In genomic region chr2:101175991-101176390, GRCh38 we compare ENCODE assay signal across 24 cellular contexts. TPM values are rescaled to one million over a fixed set of nuclear protein-coding genes. Genes with fewer than 3 reads are reported as not detected.
DNase-seq lines count a peak whose midpoint lies in the region; ATAC-seq, FAIRE-seq and TF ChIP-seq lines count a peak whose summit lies in the region.
"Had no signal": no experiment of that assay in that cellular context is flagged by ENCODE, and none has a peak within 500 bp of the region (broad histone marks: within the 10 kb centered on the region; RNA-seq: fewer than 3 reads in every experiment).

No MANE protein-coding gene starts in this region.

- H2AFZ ChIP-seq in HepG2 (ENCODE audit: low read length) = no peak overlapping the region

- in situ Hi-C loops in HepG2 (cut with HindIII; ENCODE audit: extremely low pct_ligation_motif_present, low pct_unique_long_range_greater_than_20kb) = no loop called here

- H3K27ac ChIP-seq in esophagus squamous epithelium (peak overlapping the region in 3 of 4 donors; percentile 11 to 39 (median 20)), HepG2 (ENCODE audit: extremely low read length, insufficient read depth, low read length) (no peak overlapping the region), left lung (no peak overlapping the region)
- H3K27ac ChIP-seq: C4-2B, ovary, sigmoid colon had no signal

- no peak overlapping the region for H3K9ac ChIP-seq in HepG2 (ENCODE audit: insufficient read depth, low read depth, low read length)

- H3K4me3 ChIP-seq in AG10803 (ENCODE audit: low read length) = no peak overlapping the region
- no peak overlapping the region for H3K4me3 ChIP-seq in esophagus squamous epithelium
- no peak overlapping the region; a peak in 1 of 6 replicates for H3K4me3 ChIP-seq in HepG2 (replicated peaks in 1 of 3; ENCODE audit: insufficient read depth in 1 of 3, low read depth in 2 of 3, low read length in 3 of 3)
- no peak overlapping the region for H3K4me3 ChIP-seq in left lung
- H3K4me3 ChIP-seq: heart right ventricle, ovary, sigmoid colon had no signal

- CTCF ChIA-PET in HepG2 (lab: Yijun Ruan, JAX; ENCODE audit: low intra/inter-chr PET ratio, low total read pairs) = no interaction called here

- H3K4me2 ChIP-seq in HepG2 (ENCODE audit: low read depth, low read length) = peak overlapping the region; percentile 55

- POLR2A ChIA-PET in HepG2 (lab: Yijun Ruan, JAX) = interaction anchor here (1.0 to 1.8 kb wide), 3 partner anchors 12 to 174 kb away, joined by 3 to 10 read pairs (median 4); partner anchors contain the start of genes RPL31 and TBC1D8

- H3K4me1 ChIP-seq in esophagus squamous epithelium (peaks cover 0 to 27% (median 0%) of the 10 kb centered on the region in 3 donors), HepG2 (ENCODE audit: insufficient read depth, low read length) (peaks cover 36% of the 10 kb centered on the region), left lung (peaks cover 0 to 35% of the 10 kb centered on the region in 2 donors)
- H3K4me1 ChIP-seq: sigmoid colon had no signal

- H3K36me3 ChIP-seq in esophagus squamous epithelium = no peaks in the 10 kb centered on the region
- H3K36me3 ChIP-seq in HepG2 (replicated peaks in 1 of 2; ENCODE audit: control insufficient read depth in 1 of 2, insufficient read depth in 2 of 2, low read length in 2 of 2) = no peaks in the 10 kb centered on the region
- H3K36me3 ChIP-seq in left lung = no peaks in the 10 kb centered on the region
- H3K36me3 ChIP-seq: heart right ventricle, ovary, sigmoid colon had no signal

- TF ChIP-seq RAD21 in HepG2 (CRISPR knock-in tag; IDR thresholded peaks at IDR 0.05) = no peak

- H4K20me1 ChIP-seq in HepG2 (ENCODE audit: insufficient read depth, low read length) = no peaks in the 10 kb centered on the region

- 81 to 100% methylated on average over 2 to 3 of the region's 3 CpGs for WGBS in esophagus squamous epithelium, 2 donors
- 3% methylated on average over 3 of the region's 3 CpGs for WGBS in HepG2 (ENCODE audit: low lambda C conversion rate)

- H3K79me2 ChIP-seq in HepG2 (ENCODE audit: insufficient read depth, low read length) = no peaks in the 10 kb centered on the region

- no peaks in the 10 kb centered on the region for H3K9me3 ChIP-seq in esophagus squamous epithelium
- H3K9me3 ChIP-seq in HepG2 (ENCODE audit: low read length) = peaks cover 10% of the 10 kb centered on the region; the same call in 1 of the 2 replicates
- H3K9me3 ChIP-seq in left lung = no peaks in the 10 kb centered on the region
- H3K9me3 ChIP-seq: ovary, sigmoid colon had no signal

- TF ChIP-seq CTCF in AG10803 (conservative IDR thresholded peaks at IDR 0.05; ENCODE audit: low read length) (no peak), esophagus squamous epithelium (IDR thresholded peaks at IDR 0.05) (no peak), HepG2 (CRISPR knock-in tag; IDR thresholded peaks at IDR 0.05) (no peak), left lung (IDR thresholded peaks at IDR 0.05) (no peak)

- ATAC-seq in HepG2 (peak; percentile 94), left lung (no peak), GM21717 (IDR thresholded peaks at IDR 0.05; ENCODE audit: unreplicated experiment) (no peak)
- ATAC-seq: stimulated activated memory B cell treated with anti-CD40 and anti-IgM and Interleukin-4, amounts not matched to agents 10 μg/mL and 1 μg/mL and 100 μg/mL, for 72 hours had no signal

- BruUV-seq in HepG2 (replicated peaks; lab: Mats Ljungman, UMichigan) = no TSS peak

- TF ChIP-seq EP300 in HepG2 (IDR thresholded peaks at IDR 0.05; ENCODE audit: low read depth in 2 of 2, low read length in 2 of 2) (0 out of 4 replicates have a peak, but pooled peaks of 1 of the 2 experiments have one; percentile 16), HepG2 (CRISPR knock-in tag; IDR thresholded peaks at IDR 0.05; ENCODE audit: borderline replicate concordance) (no peak)

- FAIRE-seq in HepG2 (lab: Jason Lieb, UNC) (peak; percentile 86), GM12891 (lab: Jason Lieb, UNC) (no peak)
- FAIRE-seq: astrocyte, TTC549 had no signal

- peak; percentile 38 for DNase-seq in AG10803 (ENCODE audit: low read depth)
- DNase-seq in NCI-H526 treated with DMSO at 0.1 percent for 48 hours (lab: John Stamatoyannopoulos, UW) = peak; percentile 4
- no peak for DNase-seq in esophagus squamous epithelium (lab: John Stamatoyannopoulos, UW)
- DNase-seq in HepG2 (ENCODE audit: low spot score) = peak; percentile 86
- no peak for DNase-seq in left lung
- no peak for DNase-seq in NCI-H1436 treated with DMSO at 0.1 percent for 48 hours (lab: John Stamatoyannopoulos, UW)
- DNase-seq in GM12891 (ENCODE audit: insufficient read length, low spot score) = no peak
- DNase-seq: activated CD8-positive, alpha-beta memory T cell treated with anti-CD3 and anti-CD28 coated beads for 24 hours; activated T-cell treated with anti-CD3 and anti-CD28 coated beads, Interleukin-2, amount 50 U/mL, for 48 hours; effector CD8-positive, alpha-beta T cell; GDM1; H9; heart right ventricle; naive B cell; NCI-H1417; NCI-H524; ovary; RPMI8226; sigmoid colon had no signal

- TF ChIP-seq POLR2A in esophagus squamous epithelium (IDR thresholded peaks at IDR 0.05) (no peak), HepG2 (IDR thresholded peaks at IDR 0.05; ENCODE audit: insufficient read depth in 1 of 2, low read depth in 2 of 2, low read length in 2 of 2) (no peak), GM12891 (IDR thresholded peaks at IDR 0.05; ENCODE audit: low read depth, low read length) (no peak)

- intact Hi-C loops in esophagus squamous epithelium (cut with DNase I) = no loop called here
- intact Hi-C loops in HepG2 (cut with micrococcal nuclease; ENCODE audit: unreplicated experiment) = no loop called here
- intact Hi-C loops in left lung (cut with DNase I) = no loop called here

- H3K27me3 ChIP-seq in esophagus squamous epithelium (no peaks in the 10 kb centered on the region), HepG2 (ENCODE audit: control insufficient read depth in 1 of 2, insufficient read depth in 2 of 2, low read length in 2 of 2) (no peaks in the 10 kb centered on the region), left lung (no peaks in the 10 kb centered on the region)
- H3K27me3 ChIP-seq: heart right ventricle, ovary, sigmoid colon had no signal

TF ChIP-seq in HepG2, 621 proteins besides CTCF, POLR2A, EP300 and RAD21 (continues in another document):
- TF ChIP-seq HMG20A (CRISPR knock-in tag; IDR thresholded peaks at IDR 0.05; ENCODE audit: borderline replicate concordance) = peak; percentile 17; the same call in 1 of the 2 replicates

TF ChIP-seq in GM12891, 5 proteins besides CTCF, POLR2A, EP300 and RAD21:
- TF ChIP-seq PAX5 (IDR thresholded peaks at IDR 0.05; ENCODE audit: insufficient read depth, low read length, severe bottlenecking) = no peak
- no peak for TF ChIP-seq SPI1 (IDR thresholded peaks at IDR 0.05; ENCODE audit: low read depth, low read length)
- no peak for TF ChIP-seq POU2F2 (IDR thresholded peaks at IDR 0.05; ENCODE audit: low read depth, low read length)

RNA-seq across cellular contexts. Expression of gene TBC1D8, which starts 24.8 kb away (rescaled TPM):
- total RNA-seq in esophagus squamous epithelium (10 to 100 TPM; 19.5 to 46.9 (median 24.8) TPM), HepG2 (2016; rRNA removed; fragmentation: Illumina TruSeq; extraction: Trizol) (24.6 and 45.1 TPM in 2 replicates), left lung (10 to 100 TPM; 11.7 to 22.1 TPM)
- total RNA-seq in HepG2 (2016; cell fraction: cytosol; rRNA removed; fragmentation: Illumina TruSeq; extraction: Trizol; ENCODE audit: low read depth) = 19.7 and 20.1 TPM in 2 replicates
- 24.0 and 41.1 TPM in 2 replicates for total RNA-seq in HepG2 (2016; cell fraction: insoluble cytoplasmic fraction; rRNA removed; fragmentation: Illumina TruSeq; extraction: Trizol)
- total RNA-seq in HepG2 (2016; cell fraction: membrane; rRNA removed; fragmentation: Illumina TruSeq; extraction: Trizol) = 25.6 and 27.6 TPM in 2 replicates
- total RNA-seq in HepG2 (2016; cell fraction: nucleus; rRNA removed; fragmentation: Illumina TruSeq; extraction: Trizol) = 65.7 and 82.2 TPM in 2 replicates
- 95.4 and 109 TPM in 2 replicates for polyA plus RNA-seq in HepG2 (2011; rRNA removed)
- polyA plus RNA-seq in HepG2 (2011; cell fraction: cytosol; rRNA removed) = 29.9 and 31.1 TPM in 2 replicates
- 436 and 543 TPM in 2 replicates for polyA plus RNA-seq in HepG2 (2011; cell fraction: nucleus; rRNA removed)
- polyA plus RNA-seq in HepG2 (2012) = 48.7 and 51.7 TPM in 2 replicates
- polyA plus RNA-seq in HepG2 (2016; cell fraction: cytosol; fragmentation: Illumina TruSeq; extraction: Trizol; ENCODE audit: low read depth) = 3.0 and 3.1 TPM in 2 replicates
- polyA plus RNA-seq in HepG2 (2016; cell fraction: insoluble cytoplasmic fraction; fragmentation: Illumina TruSeq; extraction: Trizol; ENCODE audit: low read depth) = 19.9 and 22.5 TPM in 2 replicates
- polyA plus RNA-seq in HepG2 (2016; cell fraction: membrane; fragmentation: Illumina TruSeq; extraction: Trizol; ENCODE audit: low read depth) = 8.5 and 9.7 TPM in 2 replicates
- polyA plus RNA-seq in HepG2 (2016; cell fraction: nucleus; fragmentation: Illumina TruSeq; extraction: Trizol; ENCODE audit: insufficient read depth, low read depth) = 164 and 165 TPM in 2 replicates
- polyA minus RNA-seq in HepG2 (2011; rRNA and poly(A)+ RNA removed; ENCODE audit: low replicate concordance) = 49.0 and 185 TPM in 2 replicates
- 17.5 and 18.1 TPM in 2 replicates for polyA minus RNA-seq in HepG2 (2011; cell fraction: cytosol; rRNA and poly(A)+ RNA removed)
- 201 and 233 TPM in 2 replicates for polyA minus RNA-seq in HepG2 (2011; cell fraction: nucleus; rRNA and poly(A)+ RNA removed)
- 16.4 TPM for polyA plus RNA-seq in GM12891 (2012; ENCODE audit: low read depth, missing spikeins)

Comparison
In these comparisons a context has a peak if more than half of its experiments do, and no peak if none do; other contexts are left out.
1. DNase-seq: peak in AG10803 (single experiment), NCI-H526 treated with DMSO at 0.1 percent for 48 hours (single experiment) and HepG2 (single experiment); none in esophagus squamous epithelium (single experiment), left lung (0 of 2), NCI-H1436 treated with DMSO at 0.1 percent for 48 hours (single experiment) and GM12891 (single experiment).
2. H3K27ac ChIP-seq: peak in esophagus squamous epithelium (3 of 4); none in HepG2 (single experiment) and left lung (0 of 2).